Comparison of ENCODE assay signal across 15 cellular contexts in the genomic region with DNA sequence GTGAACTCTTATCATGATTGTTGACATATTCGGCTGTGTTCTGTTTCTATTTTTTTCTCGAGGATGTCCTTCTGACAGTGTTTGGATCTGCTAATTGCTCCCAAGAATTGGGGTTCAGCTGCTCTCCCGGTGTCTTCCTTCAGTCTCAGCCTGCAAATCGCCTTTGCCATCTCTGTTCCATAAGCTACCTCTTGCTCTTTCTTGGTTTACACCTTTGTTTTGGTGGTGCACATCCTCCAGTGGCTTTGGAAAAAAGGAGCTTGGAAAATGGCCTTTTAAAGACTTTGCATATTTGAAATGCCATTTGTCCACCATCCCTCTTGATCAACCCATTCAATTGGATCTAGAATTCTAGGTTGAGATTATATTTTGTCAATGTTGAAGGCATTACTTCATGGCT.
DNase-seq lines count a peak whose midpoint lies in the region; ATAC-seq and TF ChIP-seq lines count a peak whose summit lies in the region.
"Had no signal": no experiment of that assay in that cellular context is flagged by ENCODE, and none has a peak within 500 bp of the region (broad histone marks: within the 10 kb centered on the region; RNA-seq: fewer than 3 reads in every experiment).

No MANE protein-coding gene starts in this region.

- peaks cover 10% of the 10 kb centered on the region for H3K9me3 ChIP-seq in HEK293 (ENCODE audit: control insufficient read depth, insufficient read depth, low read depth, low read length)
- H3K9me3 ChIP-seq in osteoblast (ENCODE audit: low read depth, low read length): no peaks in the 10 kb centered on the region
- H3K9me3 ChIP-seq in spleen: no peaks in the 10 kb centered on the region
- no peaks in the 10 kb centered on the region for H3K9me3 ChIP-seq in gastrocnemius medialis
- H3K9me3 ChIP-seq: BLaER1 treated with 17β-estradiol and CSF1 and Interleukin-3, amounts not matched to agents 10 nM and 100 nM; Caco-2 had no signal

- peaks cover 6% of the 10 kb centered on the region for H3K4me1 ChIP-seq in HEK293 (ENCODE audit: control insufficient read depth, insufficient read depth, low read length)
- no peaks in the 10 kb centered on the region for H3K4me1 ChIP-seq in osteoblast (ENCODE audit: insufficient read depth, low read length)
- H3K4me1 ChIP-seq in spleen: peaks cover 0 to 7% (median 0%) of the 10 kb centered on the region in 6 donors
- H3K4me1 ChIP-seq in gastrocnemius medialis: no peaks in the 10 kb centered on the region
- H3K4me1 ChIP-seq: A549; BLaER1 treated with 17β-estradiol and CSF1 and Interleukin-3, amounts not matched to agents 10 nM and 100 nM; Caco-2 had no signal

- H3K4me3 ChIP-seq in HEK293 (ENCODE audit: low read depth, low read length) (no peak overlapping the region), osteoblast (ENCODE audit: insufficient read depth, low read length) (no peak overlapping the region), spleen (no peak overlapping the region), gastrocnemius medialis (no peak overlapping the region)
- H3K4me3 ChIP-seq: A549; BLaER1 treated with 17β-estradiol and CSF1 and Interleukin-3, amounts not matched to agents 10 nM and 100 nM had no signal

- WGBS in spleen, 5 donors: 85 to 92% (median 89%) methylated on average over 4 of the region's 4 CpGs

- H2AFZ ChIP-seq in osteoblast (ENCODE audit: low read length): no peak overlapping the region

- H3K4me2 ChIP-seq in osteoblast (ENCODE audit: insufficient read depth, low read length): no peak overlapping the region
- H3K4me2 ChIP-seq: A549; BLaER1 treated with 17β-estradiol and CSF1 and Interleukin-3, amounts not matched to agents 10 nM and 100 nM had no signal

- no peaks in the 10 kb centered on the region for H3K79me2 ChIP-seq in osteoblast (ENCODE audit: insufficient read depth, low read length)

- in situ Hi-C loops in gastrocnemius medialis (cut with MboI; ENCODE audit: low sequenced_read_pairs in 4 of 4): no loop called here

- intact Hi-C loops in spleen (cut with DNase I; ENCODE audit: low total_unique reads) (no loop called here), gastrocnemius medialis (cut with DNase I; ENCODE audit: low total_unique reads) (no loop called here)

- H4K20me1 ChIP-seq in osteoblast (ENCODE audit: insufficient read depth, low read length): no peaks in the 10 kb centered on the region
- H4K20me1 ChIP-seq: BLaER1 treated with 17β-estradiol and CSF1 and Interleukin-3, amounts not matched to agents 10 nM and 100 nM had no signal

- no peak overlapping the region for H3K27ac ChIP-seq in HEK293 (ENCODE audit: extremely low read depth, low read depth, low read length)
- no peak overlapping the region for H3K27ac ChIP-seq in osteoblast (ENCODE audit: low read depth, low read length)
- H3K27ac ChIP-seq in spleen: no peak overlapping the region
- H3K27ac ChIP-seq in gastrocnemius medialis: no peak overlapping the region
- H3K27ac ChIP-seq: 22Rv1; A549; BLaER1 treated with 17β-estradiol and CSF1 and Interleukin-3, amounts not matched to agents 10 nM and 100 nM; C4-2B had no signal

- peak; percentile 4 for DNase-seq in osteoblast (ENCODE audit: insufficient read length, low spot score, missing footprints)
- peak; percentile 10 for DNase-seq in spleen
- DNase-seq in gastrocnemius medialis: no peak
- DNase-seq: AML-193; Calu3; CD8-positive, alpha-beta T cell; DMS79 treated with DMSO at 0.1 percent for 48 hours; GF-D8 had no signal

- TF ChIP-seq CTCF in HEK293 (tag by site-specific recombination; IDR thresholded peaks at IDR 0.05) (no peak), osteoblast (IDR thresholded peaks at IDR 0.05; ENCODE audit: extremely low read depth, low read depth, low read length) (no peak), spleen (IDR thresholded peaks at IDR 0.05 in 8 of 11, conservative IDR thresholded peaks at IDR 0.05 in 3 of 11) (no peak), gastrocnemius medialis (IDR thresholded peaks at IDR 0.05 in 4 of 5, conservative IDR thresholded peaks at IDR 0.05 in 1 of 5) (no peak)

- ATAC-seq in GM21576 (IDR thresholded peaks at IDR 0.05; ENCODE audit: unreplicated experiment) (no peak), gastrocnemius medialis (no peak)
- ATAC-seq: A549; CD8-positive, alpha-beta T cell had no signal

- TF ChIP-seq POLR2A in spleen (IDR thresholded peaks at IDR 0.05) (no peak), gastrocnemius medialis (IDR thresholded peaks at IDR 0.05) (no peak)

- CTCF ChIA-PET in HEK293 (lab: Yijun Ruan, JAX): interaction anchor here (0.6 to 1.2 kb wide), 5 partner anchors 8 to 314 kb away, joined by 3 to 4 read pairs (median 4); no protein-coding TSS in a partner anchor

- POLR2A ChIA-PET in HEK293 (lab: Yijun Ruan, JAX): no interaction called here

- H3K27me3 ChIP-seq in osteoblast (ENCODE audit: insufficient read depth, low read length) (no peaks in the 10 kb centered on the region), spleen (replicated peaks in 1 of 7) (peaks cover 0 to 31% (median 0%) of the 10 kb centered on the region in 7 donors), gastrocnemius medialis (peaks cover 0 to 9% (median 8%) of the 10 kb centered on the region in 3 donors)
- H3K27me3 ChIP-seq: BLaER1 treated with 17β-estradiol and CSF1 and Interleukin-3, amounts not matched to agents 10 nM and 100 nM had no signal

- H3K36me3 ChIP-seq in HEK293 (ENCODE audit: control insufficient read depth in 2 of 2, insufficient read depth in 1 of 2, low read length in 2 of 2) (no peaks in the 10 kb centered on the region), osteoblast (ENCODE audit: insufficient read depth, low read length) (no peaks in the 10 kb centered on the region), spleen (no peaks in the 10 kb centered on the region), gastrocnemius medialis (no peaks in the 10 kb centered on the region)
- H3K36me3 ChIP-seq: BLaER1 treated with 17β-estradiol and CSF1 and Interleukin-3, amounts not matched to agents 10 nM and 100 nM had no signal

TF ChIP-seq in HEK293, 187 proteins besides CTCF, POLR2A, EP300 and RAD21:
- TF ChIP-seq, protein P1, sequence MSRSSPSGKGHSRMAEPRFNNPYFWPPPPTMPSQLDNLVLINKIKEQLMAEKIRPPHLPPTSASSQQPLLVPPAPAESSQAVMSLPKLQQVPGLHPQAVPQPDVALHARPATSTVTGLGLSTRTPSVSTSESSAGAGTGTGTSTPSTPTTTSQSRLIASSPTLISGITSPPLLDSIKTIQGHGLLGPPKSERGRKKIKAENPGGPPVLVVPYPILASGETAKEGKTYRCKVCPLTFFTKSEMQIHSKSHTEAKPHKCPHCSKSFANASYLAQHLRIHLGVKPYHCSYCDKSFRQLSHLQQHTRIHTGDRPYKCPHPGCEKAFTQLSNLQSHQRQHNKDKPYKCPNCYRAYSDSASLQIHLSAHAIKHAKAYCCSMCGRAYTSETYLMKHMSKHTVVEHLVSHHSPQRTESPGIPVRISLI (tag by site-specific recombination; IDR thresholded peaks at IDR 0.05): no peak
- TF ChIP-seq SETDB1 (IDR thresholded peaks at IDR 0.05; ENCODE audit: insufficient read length, low read length) (peak; percentile 62), ZNF624 (tag by site-specific recombination; IDR thresholded peaks at IDR 0.05) (peak; percentile 96)
- TF ChIP-seq, protein P2, sequence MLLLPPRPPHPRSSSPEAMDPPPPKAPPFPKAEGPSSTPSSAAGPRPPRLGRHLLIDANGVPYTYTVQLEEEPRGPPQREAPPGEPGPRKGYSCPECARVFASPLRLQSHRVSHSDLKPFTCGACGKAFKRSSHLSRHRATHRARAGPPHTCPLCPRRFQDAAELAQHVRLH (tag by site-specific recombination; IDR thresholded peaks at IDR 0.05): no peak

Comparison
In these comparisons a context has a peak if more than half of its experiments do, and no peak if none do; other contexts are left out.
1. DNase-seq: peak in osteoblast (single experiment) and spleen (single experiment); none in gastrocnemius medialis (0 of 2).